Comparison of ENCODE assay signal across 8 cellular contexts in genomic region chr5:152271420-152271819, GRCh38.
A peak's percentile ranks its signal among the peaks of the same experiment; 100 is the strongest.
DNase-seq lines count a peak whose midpoint lies in the region; ATAC-seq and TF ChIP-seq lines count a peak whose summit lies in the region.

No MANE protein-coding gene starts in this region.

- no peaks in the 10 kb centered on the region for H3K36me3 Mint-ChIP-seq in natural killer cell treated with Interleukin-12 subunit alpha and Interleukin-12 subunit beta and Interleukin-15 and Interleukin-18, amount 100 ng/mL, for 72 hours

- TF ChIP-seq CTCF in LNCAP (IDR thresholded peaks at IDR 0.05) (0 out of 2 replicates have a peak, but pooled peaks have one; percentile 12), astrocyte of the cerebellum (IDR thresholded peaks at IDR 0.05; ENCODE audit: low read depth, low read length, missing control alignments) (peak; percentile 36), mucosa of descending colon (IDR thresholded peaks at IDR 0.05) (no peak)

- ATAC-seq in GM19395 (IDR thresholded peaks at IDR 0.05; ENCODE audit: unreplicated experiment) (no peak), mucosa of descending colon (no peak)
- no peak for ATAC-seq in natural killer cell treated with Interleukin-12 subunit alpha and Interleukin-12 subunit beta and Interleukin-15 and Interleukin-18, amount 100 ng/mL, for 72 hours

- H3K36me3 ChIP-seq in mucosa of descending colon (ENCODE audit: low read depth), result no peaks in the 10 kb centered on the region

- in situ Hi-C loops in astrocyte of the cerebellum (cut with HindIII; ENCODE audit: low sequenced_read_pairs), result no loop called here

- H3K9me3 ChIP-seq in mucosa of descending colon, result no peaks in the 10 kb centered on the region

- intact Hi-C loops in mucosa of descending colon (cut with DNase I, micrococcal nuclease), result no loop called here

- H3K4me1 Mint-ChIP-seq in natural killer cell treated with Interleukin-12 subunit alpha and Interleukin-12 subunit beta and Interleukin-15 and Interleukin-18, amount 100 ng/mL, for 72 hours (ENCODE audit: low read depth in 2 of 2), result no peaks in the 10 kb centered on the region

- H3K9me3 Mint-ChIP-seq in natural killer cell treated with Interleukin-12 subunit alpha and Interleukin-12 subunit beta and Interleukin-15 and Interleukin-18, amount 100 ng/mL, for 72 hours, result peaks cover 3% of the 10 kb centered on the region

- H3K4me3 Mint-ChIP-seq in natural killer cell treated with Interleukin-12 subunit alpha and Interleukin-12 subunit beta and Interleukin-15 and Interleukin-18, amount 100 ng/mL, for 72 hours, result no peak overlapping the region

- H3K27ac Mint-ChIP-seq in natural killer cell treated with Interleukin-12 subunit alpha and Interleukin-12 subunit beta and Interleukin-15 and Interleukin-18, amount 100 ng/mL, for 72 hours, result no peak overlapping the region

- no peaks in the 10 kb centered on the region for H3K4me1 ChIP-seq in mucosa of descending colon (ENCODE audit: low read depth)

- DNase-seq in EL (peak; percentile 16), astrocyte of the cerebellum (ENCODE audit: low read depth) (no peak), myocyte (ENCODE audit: low read depth) (peak; percentile 14), mucosa of descending colon (no peak), mucosa of gallbladder (ENCODE audit: low spot score) (no peak)
- DNase-seq in natural killer cell treated with Interleukin-12 subunit alpha and Interleukin-12 subunit beta and Interleukin-15 and Interleukin-18, amount 100 ng/mL, for 72 hours (ENCODE audit: low spot score), result no peak

- peaks cover 0 to 15% of the 10 kb centered on the region in 2 donors for H3K27me3 Mint-ChIP-seq in natural killer cell treated with Interleukin-12 subunit alpha and Interleukin-12 subunit beta and Interleukin-15 and Interleukin-18, amount 100 ng/mL, for 72 hours

- H3K4me3 ChIP-seq in astrocyte of the cerebellum (ENCODE audit: low read depth, low read length), result no peak overlapping the region
- no peak overlapping the region for H3K4me3 ChIP-seq in mucosa of descending colon

Comparison
In these comparisons a context has a peak if more than half of its experiments do, and no peak if none do; other contexts are left out.
1. DNase-seq: peak in EL (single experiment) and myocyte (single experiment); none in astrocyte of the cerebellum (single experiment), mucosa of descending colon (0 of 3), mucosa of gallbladder (single experiment) and natural killer cell treated with Interleukin-12 subunit alpha and Interleukin-12 subunit beta and Interleukin-15 and Interleukin-18, amount 100 ng/mL, for 72 hours (single experiment).